Comparison of ENCODE assay signal across 19 cellular contexts in the genomic region with DNA sequence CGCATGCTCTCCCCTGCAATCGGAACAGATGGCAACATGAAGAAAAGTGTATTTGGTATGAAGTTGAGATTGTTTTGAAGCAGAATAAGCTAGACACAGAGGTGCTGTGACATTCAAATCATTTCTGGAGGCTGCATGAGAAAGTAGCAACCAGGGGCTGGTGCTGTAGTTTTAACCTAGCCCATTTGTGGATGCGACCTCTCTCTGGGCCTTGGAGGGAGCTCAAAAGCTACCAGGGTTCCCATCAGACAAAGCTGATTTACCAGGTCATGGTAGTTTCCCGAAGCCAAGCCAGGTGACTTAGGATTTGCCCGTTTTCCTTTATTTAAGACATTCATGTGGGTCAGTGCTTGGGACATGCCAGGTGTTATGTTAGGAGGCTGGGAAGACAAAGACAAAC.
"Had no signal": no experiment of that assay in that cellular context is flagged by ENCODE, and none has a peak within 500 bp of the region (broad histone marks: within the 10 kb centered on the region; RNA-seq: fewer than 3 reads in every experiment).

No MANE protein-coding gene starts in this region.

- H3K27ac ChIP-seq: ascending aorta, brain microvascular endothelial cell, upper lobe of left lung had no signal

- DNase-seq: activated CD4-positive, alpha-beta T cell treated with anti-CD3 and anti-CD28 coated beads, Interleukin-2, amount 50 U/mL, for 48 hours; activated gamma-delta T cell; activated T-cell treated with anti-CD3 and anti-CD28 coated beads, Interleukin-2, amount 50 U/mL, for 72 hours; brain microvascular endothelial cell; effector CD4-positive, alpha-beta T cell; erythroblast; foreskin fibroblast; stimulated activated CD4-positive, alpha-beta T cell treated with anti-CD3 and anti-CD28 coated beads, Interleukin-2, amount 100 ng/mL, for 48 hours; stimulated activated CD8-positive, alpha-beta memory T cell treated with anti-CD3 and anti-CD28 coated beads, Interleukin-4, amount 100 ng/mL, for 48 hours; stimulated activated naive CD4-positive, alpha-beta T cell; T-helper 9 cell; upper lobe of left lung had no signal

- H3K4me3 ChIP-seq: lung, smooth muscle cell had no signal

- H3K27me3 ChIP-seq: ascending aorta had no signal

- H3K4me3 Mint-ChIP-seq: dendritic cell treated with granulocyte-macrophage colony-stimulating factor and Interleukin-4, amounts not matched to agents 40 ng/mL and 50 ng/mL, for 4 days had no signal

- ATAC-seq: activated T-cell treated with anti-CD3 and anti-CD28 coated beads, Interleukin-2, amount 50 U/mL, for 72 hours; WTC11 had no signal

- H3K36me3 Mint-ChIP-seq: activated naive CD4-positive, alpha-beta T cell treated with anti-CD3 and anti-CD28 coated beads, Interleukin-2, amount 50 U/mL, for 24 hours; WTC11 had no signal

- H3K9me3 Mint-ChIP-seq: activated naive CD4-positive, alpha-beta T cell treated with anti-CD3 and anti-CD28 coated beads, Interleukin-2, amount 50 U/mL, for 24 hours; activated T-cell treated with anti-CD3 and anti-CD28 coated beads, Interleukin-2, amount 50 U/mL, for 72 hours; dendritic cell treated with granulocyte-macrophage colony-stimulating factor and Interleukin-4, amounts not matched to agents 40 ng/mL and 50 ng/mL, for 4 days; naive thymus-derived CD8-positive, alpha-beta T cell; WTC11 had no signal

- H3K36me3 ChIP-seq: ascending aorta, brain microvascular endothelial cell, upper lobe of left lung had no signal

- H3K4me2 ChIP-seq: smooth muscle cell had no signal

- H3K27ac Mint-ChIP-seq: activated naive CD4-positive, alpha-beta T cell treated with anti-CD3 and anti-CD28 coated beads, Interleukin-2, amount 50 U/mL, for 24 hours; activated T-cell treated with anti-CD3 and anti-CD28 coated beads, Interleukin-2, amount 50 U/mL, for 72 hours; dendritic cell treated with granulocyte-macrophage colony-stimulating factor and Interleukin-4, amounts not matched to agents 40 ng/mL and 50 ng/mL, for 4 days; WTC11 had no signal

- H3K9me3 ChIP-seq: ascending aorta, upper lobe of left lung had no signal
